Comparison of ENCODE assay signal across 8 cellular contexts in genomic region chr3:133821767-133822638, GRCh38. TPM values are rescaled to one million over a fixed set of nuclear protein-coding genes. Genes with fewer than 3 reads are reported as not detected.
DNase-seq lines count a peak whose midpoint lies in the region; ATAC-seq and TF ChIP-seq lines count a peak whose summit lies in the region.

No MANE protein-coding gene starts in this region.

- peak overlapping the region; percentile 8 for H3K27ac Mint-ChIP-seq in Calu3 (ENCODE audit: unreplicated experiment)
- no peak overlapping the region for H3K27ac Mint-ChIP-seq in chondrocyte (ENCODE audit: unreplicated experiment)
- no peak overlapping the region for H3K27ac Mint-ChIP-seq in activated T-helper 1 cell treated with anti-CD3 and anti-CD28 coated beads, Interleukin-12 subunit alpha, Interleukin-12 subunit beta, Interleukin-2, Interleukin-4 antibody, amounts not matched to agents 30 ng/mL and 10 ng/mL and 1 ng/mL, durations not matched to agents 14 hours and 24 hours and 36 hours

- intact Hi-C loops in Calu3 (cut with micrococcal nuclease; ENCODE audit: unreplicated experiment) = no loop called here
- intact Hi-C loops in activated T-helper 1 cell treated with anti-CD3 and anti-CD28 coated beads, Interleukin-12 subunit alpha, Interleukin-12 subunit beta, Interleukin-2, Interleukin-4 antibody, amounts not matched to agents 30 ng/mL and 10 ng/mL and 1 ng/mL, durations not matched to agents 14 hours and 24 hours and 36 hours (cut with micrococcal nuclease) = no loop called here

- no peak overlapping the region for H2BK5ac ChIP-seq in mesendoderm (ENCODE audit: low read length)

- H2BK120ac ChIP-seq in mesendoderm (ENCODE audit: low read depth, low read length) = no peak overlapping the region

- no peak overlapping the region for H2AK5ac ChIP-seq in mesendoderm (ENCODE audit: low read length)

- BruUV-seq in Calu3 (replicated peaks; lab: Mats Ljungman, UMichigan) = no TSS peak

- peak; percentile 70 for TF ChIP-seq CTCF in Calu3 (IDR thresholded peaks at IDR 0.05; ENCODE audit: unreplicated experiment)
- peak; percentile 48 for TF ChIP-seq CTCF in Loucy (conservative IDR thresholded peaks at IDR 0.05; ENCODE audit: low read length)
- peak; percentile 36 for TF ChIP-seq CTCF in chondrocyte (IDR thresholded peaks at IDR 0.05)

- ATAC-seq in HG02840 (IDR thresholded peaks at IDR 0.05; ENCODE audit: low FRiP score, unreplicated experiment) (no peak), GM19397 (IDR thresholded peaks at IDR 0.05; ENCODE audit: unreplicated experiment) (no peak), HG02885 (IDR thresholded peaks at IDR 0.05; ENCODE audit: poor library complexity, unreplicated experiment) (no peak)

- H3K9ac ChIP-seq in Loucy (ENCODE audit: low read depth, low read length, poor library complexity, severe bottlenecking) = no peak overlapping the region
- no peak overlapping the region for H3K9ac ChIP-seq in mesendoderm (ENCODE audit: low read length)

- H3K23ac ChIP-seq in mesendoderm (ENCODE audit: low read length) = no peak overlapping the region

- H2AFZ ChIP-seq in Loucy (ENCODE audit: low read length) = no peak overlapping the region

- H2BK15ac ChIP-seq in mesendoderm (replicated peaks; ENCODE audit: low read depth) = no peak overlapping the region

- no peak overlapping the region for H3K27ac ChIP-seq in mesendoderm (ENCODE audit: low read depth, low read length)

- no peak overlapping the region for H3K18ac ChIP-seq in mesendoderm (ENCODE audit: low read length)

- no peak overlapping the region for H3K4ac ChIP-seq in mesendoderm (ENCODE audit: low read depth, low read length)

- H4K5ac ChIP-seq in mesendoderm (ENCODE audit: low read length) = no peak overlapping the region

- H3K36me3 ChIP-seq in Loucy (ENCODE audit: insufficient read depth, low read length) = peaks cover 63% of the 10 kb centered on the region
- peaks cover 5% of the 10 kb centered on the region for H3K36me3 ChIP-seq in mesendoderm (ENCODE audit: control insufficient read depth, insufficient read depth, low read length)

- H3K27me3 ChIP-seq in Loucy (ENCODE audit: insufficient read depth, low read length, poor library complexity, severe bottlenecking) (no peaks in the 10 kb centered on the region), mesendoderm (ENCODE audit: insufficient read depth, low read length, poor library complexity) (no peaks in the 10 kb centered on the region)

- no CpG with 5 or more reads among the region's 8 CpGs for WGBS in mesendoderm (ENCODE audit: extremely low coverage, insufficient coverage, low lambda C conversion rate)

- H3K4me1 ChIP-seq in Loucy (ENCODE audit: insufficient read depth, low read length, poor library complexity, severe bottlenecking) (no peaks in the 10 kb centered on the region), mesendoderm (ENCODE audit: control insufficient read depth, low read depth, low read length) (peaks cover 4% of the 10 kb centered on the region)

- H3K9me3 Mint-ChIP-seq in Calu3 (ENCODE audit: low read depth, unreplicated experiment) = no peaks in the 10 kb centered on the region
- H3K9me3 Mint-ChIP-seq in chondrocyte (ENCODE audit: low read depth) = no peaks in the 10 kb centered on the region
- no peaks in the 10 kb centered on the region for H3K9me3 Mint-ChIP-seq in activated T-helper 1 cell treated with anti-CD3 and anti-CD28 coated beads, Interleukin-12 subunit alpha, Interleukin-12 subunit beta, Interleukin-2, Interleukin-4 antibody, amounts not matched to agents 30 ng/mL and 10 ng/mL and 1 ng/mL, durations not matched to agents 14 hours and 24 hours and 36 hours

- H3K27me3 Mint-ChIP-seq in Calu3 (ENCODE audit: unreplicated experiment) = no peaks in the 10 kb centered on the region
- H3K27me3 Mint-ChIP-seq in chondrocyte (ENCODE audit: low read depth) = no peaks in the 10 kb centered on the region
- no peaks in the 10 kb centered on the region for H3K27me3 Mint-ChIP-seq in activated T-helper 1 cell treated with anti-CD3 and anti-CD28 coated beads, Interleukin-12 subunit alpha, Interleukin-12 subunit beta, Interleukin-2, Interleukin-4 antibody, amounts not matched to agents 30 ng/mL and 10 ng/mL and 1 ng/mL, durations not matched to agents 14 hours and 24 hours and 36 hours (ENCODE audit: insufficient read depth)

- H3K9me2 ChIP-seq in Loucy (replicated peaks; ENCODE audit: low read depth, low read length) = no peaks in the 10 kb centered on the region

- no peak overlapping the region for H3K4me3 Mint-ChIP-seq in Calu3 (ENCODE audit: low read depth, unreplicated experiment)
- no peak overlapping the region for H3K4me3 Mint-ChIP-seq in chondrocyte (ENCODE audit: unreplicated experiment)
- no peak overlapping the region for H3K4me3 Mint-ChIP-seq in activated T-helper 1 cell treated with anti-CD3 and anti-CD28 coated beads, Interleukin-12 subunit alpha, Interleukin-12 subunit beta, Interleukin-2, Interleukin-4 antibody, amounts not matched to agents 30 ng/mL and 10 ng/mL and 1 ng/mL, durations not matched to agents 14 hours and 24 hours and 36 hours

- H3K79me1 ChIP-seq in mesendoderm (ENCODE audit: low read length) = no peaks in the 10 kb centered on the region

- no peak overlapping the region for H3K4me3 ChIP-seq in Loucy (ENCODE audit: low read length, poor library complexity, severe bottlenecking)
- H3K4me3 ChIP-seq in mesendoderm (ENCODE audit: low read length) = no peak overlapping the region

- H3F3A ChIP-seq in Loucy (ENCODE audit: low read depth) = no peaks in the 10 kb centered on the region

- H4K8ac ChIP-seq in mesendoderm (ENCODE audit: low read depth, low read length) = no peak overlapping the region

- no peaks in the 10 kb centered on the region for H3K9me3 ChIP-seq in Loucy (ENCODE audit: insufficient read depth, low read depth, low read length)

- CTCF ChIA-PET in Calu3 (lab: Charles Lee) = no interaction called here

- H3K56ac ChIP-seq in mesendoderm (ENCODE audit: low read length) = no peak overlapping the region

- no peaks in the 10 kb centered on the region for H3K79me2 ChIP-seq in Loucy (ENCODE audit: insufficient read depth, low read length)
- H3K79me2 ChIP-seq in mesendoderm (ENCODE audit: control insufficient read depth, insufficient read depth, low read length) = no peaks in the 10 kb centered on the region

- DNase-seq in Calu3 = peak; percentile 73
- no peak for DNase-seq in chondrocyte (ENCODE audit: low spot score)
- DNase-seq in mesendoderm = peak; percentile 89
- no peak for DNase-seq in activated T-helper 1 cell treated with anti-CD3 and anti-CD28 coated beads, Interleukin-12 subunit alpha, Interleukin-12 subunit beta, Interleukin-2, Interleukin-4 antibody, amounts not matched to agents 30 ng/mL and 10 ng/mL and 1 ng/mL, durations not matched to agents 14 hours and 24 hours and 36 hours (ENCODE audit: low spot score)

- H3K4me2 ChIP-seq in Loucy (ENCODE audit: low read depth, low read length, poor library complexity, severe bottlenecking) = no peak overlapping the region
- H3K4me2 ChIP-seq in mesendoderm (ENCODE audit: low read length) = no peak overlapping the region

- no peaks in the 10 kb centered on the region for H4K20me1 ChIP-seq in Loucy (ENCODE audit: insufficient read depth, low read length, poor library complexity, severe bottlenecking)

- H3K36me3 Mint-ChIP-seq in Calu3 (ENCODE audit: insufficient read depth, unreplicated experiment) (peaks cover 35% of the 10 kb centered on the region), chondrocyte (ENCODE audit: low read depth) (peaks cover 29% of the 10 kb centered on the region)
- peaks cover 45% of the 10 kb centered on the region for H3K36me3 Mint-ChIP-seq in activated T-helper 1 cell treated with anti-CD3 and anti-CD28 coated beads, Interleukin-12 subunit alpha, Interleukin-12 subunit beta, Interleukin-2, Interleukin-4 antibody, amounts not matched to agents 30 ng/mL and 10 ng/mL and 1 ng/mL, durations not matched to agents 14 hours and 24 hours and 36 hours (ENCODE audit: low read depth)

- H3K4me1 Mint-ChIP-seq in Calu3 (ENCODE audit: low read depth, unreplicated experiment) = peaks cover 8% of the 10 kb centered on the region
- H3K4me1 Mint-ChIP-seq in chondrocyte (ENCODE audit: low read depth) = peaks cover 3% of the 10 kb centered on the region
- H3K4me1 Mint-ChIP-seq in activated T-helper 1 cell treated with anti-CD3 and anti-CD28 coated beads, Interleukin-12 subunit alpha, Interleukin-12 subunit beta, Interleukin-2, Interleukin-4 antibody, amounts not matched to agents 30 ng/mL and 10 ng/mL and 1 ng/mL, durations not matched to agents 14 hours and 24 hours and 36 hours (ENCODE audit: low read depth) = no peaks in the 10 kb centered on the region

RNA-seq across cellular contexts. Expression of gene SRPRB, which starts 16.4 kb away (rescaled TPM):
- 113 and 115 TPM in 2 replicates for total RNA-seq in Calu3 (2022)
- 94.0 to 122 TPM (median 99.3 TPM) in 3 replicates for total RNA-seq in chondrocyte
- polyA plus RNA-seq in mesendoderm (2013, experiment 1 of 2) = 23.6 TPM
- 24.1 TPM for polyA plus RNA-seq in mesendoderm (2013, experiment 2 of 2)
- 108 and 115 TPM in 2 replicates for total RNA-seq in activated T-helper 1 cell treated with anti-CD3 and anti-CD28 coated beads, Interleukin-12 subunit alpha, Interleukin-12 subunit beta, Interleukin-2, Interleukin-4 antibody, amounts not matched to agents 30 ng/mL and 10 ng/mL and 1 ng/mL, durations not matched to agents 14 hours and 24 hours and 36 hours

Comparison
In these comparisons a context has a peak if more than half of its experiments do, and no peak if none do; other contexts are left out.
1. DNase-seq: peak in Calu3 (single experiment) and mesendoderm (single experiment); none in chondrocyte (single experiment) and activated T-helper 1 cell treated with anti-CD3 and anti-CD28 coated beads, Interleukin-12 subunit alpha, Interleukin-12 subunit beta, Interleukin-2, Interleukin-4 antibody, amounts not matched to agents 30 ng/mL and 10 ng/mL and 1 ng/mL, durations not matched to agents 14 hours and 24 hours and 36 hours (single experiment).
2. Peak in every context shown above with its lines, with median percentiles within 50 percentile points of each other: CTCF ChIP-seq.